ENCODE assay signal across 10 cellular contexts in the genomic region with DNA sequence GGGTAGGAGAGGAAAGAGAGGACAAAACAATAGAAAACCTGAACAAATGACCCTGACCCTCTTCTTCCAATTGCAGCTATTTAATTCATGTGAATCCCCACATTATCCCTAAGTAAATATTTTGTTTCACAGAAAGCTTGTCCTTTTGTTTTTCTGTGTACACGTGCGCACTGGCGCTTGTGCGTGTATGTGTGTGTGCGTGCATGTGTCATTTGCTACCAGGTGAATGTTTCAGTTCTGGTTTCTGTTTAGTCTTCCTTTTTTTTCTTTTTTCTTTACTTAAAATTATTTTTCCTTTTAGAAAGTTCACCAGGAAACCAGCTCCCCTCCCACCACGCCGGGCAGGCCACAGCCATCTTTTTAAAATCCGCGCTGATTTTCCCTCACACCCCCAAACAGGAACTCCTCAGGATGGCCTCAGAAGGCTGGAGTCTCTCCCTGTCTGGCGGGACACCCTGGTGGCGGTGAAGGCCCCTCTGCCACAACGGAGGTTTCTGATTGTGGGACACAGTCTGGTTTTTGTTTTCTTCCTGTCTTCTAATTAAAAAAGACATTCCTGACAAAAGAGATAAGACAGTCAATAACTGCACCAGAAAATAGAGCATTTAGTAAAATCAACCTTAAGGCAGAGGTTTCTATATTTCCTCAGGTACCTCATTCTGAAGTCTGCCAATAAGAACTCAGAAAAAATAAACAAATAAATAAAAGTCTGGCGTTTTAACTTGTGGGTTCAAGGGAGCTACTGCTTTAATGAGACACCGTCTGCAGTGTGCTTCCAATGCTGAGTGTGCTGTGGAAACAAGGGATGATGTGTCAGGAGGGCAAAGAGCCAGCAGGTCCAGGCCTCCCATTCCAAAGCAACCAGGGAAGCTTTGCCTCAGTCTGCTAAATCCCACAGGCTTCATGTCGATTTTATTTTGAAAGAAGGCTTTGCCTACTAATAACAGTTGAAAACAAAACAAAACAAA. TPM values are rescaled to one million over a fixed set of nuclear protein-coding genes. Genes with fewer than 3 reads are reported as not detected.
A peak's percentile ranks its signal among the peaks of the same experiment; 100 is the strongest.
DNase-seq lines count a peak whose midpoint lies in the region; ATAC-seq and TF ChIP-seq lines count a peak whose summit lies in the region.
"Had no signal": no experiment of that assay in that cellular context is flagged by ENCODE, and none has a peak within 500 bp of the region (broad histone marks: within the 10 kb centered on the region; RNA-seq: fewer than 3 reads in every experiment).

No MANE protein-coding gene starts in this region.

- no peaks in the 10 kb centered on the region for H3K9me3 ChIP-seq in prostate gland

- peak; percentile 36 for DNase-seq in AG04449 (ENCODE audit: low read depth, low spot score)
- peak; percentile 59 for DNase-seq in astrocyte of the cerebellum (ENCODE audit: low read depth)
- DNase-seq in pons (ENCODE audit: low spot score): no peak
- no peak for DNase-seq in prostate gland (ENCODE audit: low spot score)
- no peak for DNase-seq in GM13976 (ENCODE audit: low spot score)
- DNase-seq in NCI-H2171 treated with DMSO at 0.1 percent for 48 hours (lab: John Stamatoyannopoulos, UW): no peak
- DNase-seq: NCI-H187 treated with DMSO at 0.1 percent for 48 hours had no signal

- H3K36me3 ChIP-seq in prostate gland: no peaks in the 10 kb centered on the region

- TF ChIP-seq POLR2A in prostate gland (IDR thresholded peaks at IDR 0.05): no peak

- TF ChIP-seq CTCF in AG04449 (IDR thresholded peaks at IDR 0.05; ENCODE audit: insufficient read depth, low read length, missing control alignments): no peak
- TF ChIP-seq CTCF in astrocyte of the cerebellum (IDR thresholded peaks at IDR 0.05; ENCODE audit: low read depth, low read length, missing control alignments): no peak
- no peak for TF ChIP-seq CTCF in prostate gland (IDR thresholded peaks at IDR 0.05)
- no peak for TF ChIP-seq CTCF in GM13976 (IDR thresholded peaks at IDR 0.05; ENCODE audit: borderline replicate concordance, control extremely low read depth, extremely low read depth, insufficient read depth, missing control alignments)

- WGBS in prostate gland: 61% methylated on average over 15 of the region's 15 CpGs

- H3K4me1 ChIP-seq in prostate gland (replicated peaks): no peaks in the 10 kb centered on the region

- H3K4me3 ChIP-seq in AG04449 (ENCODE audit: low read depth, low read length): no peak overlapping the region
- no peak overlapping the region for H3K4me3 ChIP-seq in astrocyte of the cerebellum (ENCODE audit: low read depth, low read length)
- H3K4me3 ChIP-seq in prostate gland: no peak overlapping the region
- H3K4me3 ChIP-seq: cardiac muscle cell had no signal

- H3K27me3 ChIP-seq in prostate gland (replicated peaks; ENCODE audit: insufficient read depth): no peaks in the 10 kb centered on the region
- H3K27me3 ChIP-seq: cardiac muscle cell had no signal

- intact Hi-C loops in prostate gland (cut with DNase I): no loop called here

- POLR2A ChIA-PET in AG04449 (lab: Yijun Ruan, JAX): no interaction called here

- H3K27ac ChIP-seq in prostate gland: no peak overlapping the region
- H3K27ac ChIP-seq: cardiac muscle cell had no signal

- CTCF ChIA-PET in AG04449 (lab: Yijun Ruan, JAX): interaction anchor here (1.0 to 1.7 kb wide), 3 partner anchors 9 to 52 kb away, joined by 3 to 6 read pairs (median 4); no protein-coding TSS in a partner anchor

- ATAC-seq in GM18868 (IDR thresholded peaks at IDR 0.05; ENCODE audit: unreplicated experiment): peak; percentile 76
- peak; percentile 53 for ATAC-seq in HG03095 (IDR thresholded peaks at IDR 0.05; ENCODE audit: unreplicated experiment)

- in situ Hi-C loops in astrocyte of the cerebellum (cut with HindIII; ENCODE audit: low sequenced_read_pairs) (no loop called here), GM13976 (cut with MboI; ENCODE audit: low sequenced_read_pairs, unreplicated experiment) (no loop called here)

RNA-seq across cellular contexts. Expression of a gene that starts 17.4 kb away (rescaled TPM):
- total RNA-seq in prostate gland: 10 to 100 TPM in 1 of 2 donors, 1 to 10 TPM in 1; 6.0 to 10.6 TPM
- total RNA-seq: cardiac muscle cell had no signal

RNA-seq across cellular contexts. Expression of a gene that starts 44.6 kb away (rescaled TPM):
- under 1 TPM in 1 of 2 donors, not detected in 1; 0.45 TPM for total RNA-seq in prostate gland

Comparison
In these comparisons a context has a peak if more than half of its experiments do, and no peak if none do; other contexts are left out.
1. DNase-seq: peak in AG04449 (single experiment) and astrocyte of the cerebellum (single experiment); none in pons (single experiment), prostate gland (single experiment), GM13976 (single experiment) and NCI-H2171 treated with DMSO at 0.1 percent for 48 hours (single experiment).